8 cellular contexts compared by ENCODE assay signal in genomic region chr5:69093771-69094570, GRCh38. TPM values are rescaled to one million over a fixed set of nuclear protein-coding genes. Genes with fewer than 3 reads are reported as not detected.
A peak's percentile ranks its signal among the peaks of the same experiment; 100 is the strongest.
DNase-seq lines count a peak whose midpoint lies in the region; ATAC-seq and TF ChIP-seq lines count a peak whose summit lies in the region.

SLC30A5 (plus strand) TSS chr5:69094014; CDS start chr5:69094256, 242 bp downstream.

- H3K36me3 Mint-ChIP-seq in activated naive CD8-positive, alpha-beta T cell treated with anti-CD3 and anti-CD28 coated beads, Interleukin-2, amount 50 U/mL, for 24 hours (ENCODE audit: low read depth), result peaks cover 17% of the 10 kb centered on the region
- H3K36me3 Mint-ChIP-seq in type B pancreatic cell, result peaks cover 17% of the 10 kb centered on the region

- TF ChIP-seq CTCF in GM12865 (IDR thresholded peaks at IDR 0.05; ENCODE audit: insufficient read depth, low read depth, low read length, missing control alignments) (peak; percentile 88), type B pancreatic cell (conservative IDR thresholded peaks at IDR 0.05) (peak; percentile 94)

- H3K4me3 ChIP-seq in GM12865 (ENCODE audit: low read depth, low read length), result peak within 1 kb of the TSS; percentile 94
- H3K4me3 ChIP-seq in trophoblast cell (ENCODE audit: low read depth, low read length), result peak within 1 kb of the TSS; percentile 89

- H3K27me3 Mint-ChIP-seq in activated naive CD8-positive, alpha-beta T cell treated with anti-CD3 and anti-CD28 coated beads, Interleukin-2, amount 50 U/mL, for 24 hours, result no peaks in the 10 kb centered on the region
- H3K27me3 Mint-ChIP-seq in type B pancreatic cell, result no peaks in the 10 kb centered on the region

- H3K9me3 ChIP-seq in trophoblast cell (ENCODE audit: insufficient read depth, low read depth, low read length), result no peaks in the 10 kb centered on the region

- peak within 1 kb of the TSS; percentile 78 for H3K27ac ChIP-seq in trophoblast cell (ENCODE audit: low read depth, low read length)

- peak within 1 kb of the TSS; percentile 93 for H3K4me3 Mint-ChIP-seq in activated naive CD8-positive, alpha-beta T cell treated with anti-CD3 and anti-CD28 coated beads, Interleukin-2, amount 50 U/mL, for 24 hours
- peak within 1 kb of the TSS; percentile 94 for H3K4me3 Mint-ChIP-seq in type B pancreatic cell

- peak within 1 kb of the TSS; percentile 88 for H3K9ac ChIP-seq in trophoblast cell (ENCODE audit: low read length)

- ATAC-seq in HG02678 (IDR thresholded peaks at IDR 0.05; ENCODE audit: unreplicated experiment) (peak; percentile 99), Right ventricle myocardium superior (ENCODE audit: poor library complexity) (peak; percentile 99)
- ATAC-seq in activated naive CD8-positive, alpha-beta T cell treated with anti-CD3 and anti-CD28 coated beads, Interleukin-2, amount 50 U/mL, for 24 hours, result peak; percentile 99

- DNase-seq in GM12865 (ENCODE audit: low read depth), result peak; percentile 100
- peak; percentile 96 for DNase-seq in NCI-H128 (lab: John Stamatoyannopoulos, UW; ENCODE audit: unreplicated experiment)
- DNase-seq in SW 1271 (lab: John Stamatoyannopoulos, UW), result peak; percentile 99 to 100
- DNase-seq in activated naive CD8-positive, alpha-beta T cell treated with anti-CD3 and anti-CD28 coated beads, Interleukin-2, amount 50 U/mL, for 24 hours, result peak; percentile 97
- DNase-seq in Right ventricle myocardium superior, result peak; percentile 99
- DNase-seq in trophoblast cell, result peak; percentile 100
- DNase-seq in type B pancreatic cell (ENCODE audit: extremely low spot score, unreplicated experiment), result peak; percentile 98

- H3K27ac Mint-ChIP-seq in activated naive CD8-positive, alpha-beta T cell treated with anti-CD3 and anti-CD28 coated beads, Interleukin-2, amount 50 U/mL, for 24 hours, result peak within 1 kb of the TSS; percentile 93
- H3K27ac Mint-ChIP-seq in type B pancreatic cell, result peak within 1 kb of the TSS; percentile 98

- intact Hi-C loops in Right ventricle myocardium superior (cut with DNase I), result loop anchor here (2.0 kb wide), 1 partner anchor 73 kb away; the partner anchor contains the start of gene CCNB1

- H3K18ac ChIP-seq in trophoblast cell (ENCODE audit: low read length), result peak within 1 kb of the TSS; percentile 81

- H3K23ac ChIP-seq in trophoblast cell (ENCODE audit: low read length), result no peak within 1 kb of the TSS

- H4K12ac ChIP-seq in trophoblast cell (ENCODE audit: low read depth, low read length), result peak within 1 kb of the TSS; percentile 88

- peak within 1 kb of the TSS; percentile 95 for H3K14ac ChIP-seq in trophoblast cell (ENCODE audit: low read length)

- H4K8ac ChIP-seq in trophoblast cell (ENCODE audit: low read depth, low read length), result peak within 1 kb of the TSS; percentile 93

- H2BK12ac ChIP-seq in trophoblast cell (ENCODE audit: low read length), result no peak within 1 kb of the TSS

- H3K4ac ChIP-seq in trophoblast cell (ENCODE audit: low read depth, low read length), result peak within 1 kb of the TSS; percentile 85

- peak within 1 kb of the TSS; percentile 78 for H3K4me2 ChIP-seq in trophoblast cell (ENCODE audit: low read length)

- peaks cover 7% of the 10 kb centered on the region for H3K79me1 ChIP-seq in trophoblast cell (ENCODE audit: low read length)

- H3K9me3 Mint-ChIP-seq in activated naive CD8-positive, alpha-beta T cell treated with anti-CD3 and anti-CD28 coated beads, Interleukin-2, amount 50 U/mL, for 24 hours, result no peaks in the 10 kb centered on the region
- H3K9me3 Mint-ChIP-seq in type B pancreatic cell, result no peaks in the 10 kb centered on the region

- H2AK5ac ChIP-seq in trophoblast cell (ENCODE audit: low read length), result peak within 1 kb of the TSS; percentile 42

- H3K4me1 ChIP-seq in trophoblast cell (ENCODE audit: control insufficient read depth in 1 of 2, insufficient read depth in 2 of 2, low read length in 2 of 2), result peaks cover 2 to 3% of the 10 kb centered on the region in 2 experiments

- peaks cover 13% of the 10 kb centered on the region for H3K79me2 ChIP-seq in trophoblast cell (ENCODE audit: control insufficient read depth, insufficient read depth, low read length, poor library complexity)

- peak within 1 kb of the TSS; percentile 72 for H2AFZ ChIP-seq in trophoblast cell (ENCODE audit: insufficient read depth, low read length, poor library complexity)

- WGBS in trophoblast cell (ENCODE audit: extremely low coverage, insufficient coverage, insufficient read length), result no CpG with 5 or more reads among the region's 83 CpGs

- H3K27me3 ChIP-seq in trophoblast cell (ENCODE audit: insufficient read depth, low read length), result no peaks in the 10 kb centered on the region

- peaks cover 35% of the 10 kb centered on the region for H3K4me1 Mint-ChIP-seq in activated naive CD8-positive, alpha-beta T cell treated with anti-CD3 and anti-CD28 coated beads, Interleukin-2, amount 50 U/mL, for 24 hours
- H3K4me1 Mint-ChIP-seq in type B pancreatic cell (ENCODE audit: unreplicated experiment), result peaks cover 19% of the 10 kb centered on the region

- peak within 1 kb of the TSS; percentile 80 for H2BK5ac ChIP-seq in trophoblast cell (ENCODE audit: low read depth, low read length, poor library complexity)

- H3K36me3 ChIP-seq in trophoblast cell (ENCODE audit: control insufficient read depth in 1 of 2, insufficient read depth in 2 of 2, low read length in 2 of 2), result peaks cover 1 to 12% of the 10 kb centered on the region in 2 experiments

- H2BK120ac ChIP-seq in trophoblast cell (ENCODE audit: insufficient read depth, low read length, poor library complexity), result peak within 1 kb of the TSS; percentile 77

- peak within 1 kb of the TSS; percentile 73 for H4K91ac ChIP-seq in trophoblast cell (ENCODE audit: low read depth, low read length)

RNA-seq across cellular contexts. Expression of gene SLC30A5, which starts in this region (rescaled TPM):
- 28.9 TPM for total RNA-seq in Right ventricle myocardium superior
- polyA plus RNA-seq in trophoblast cell (2013), result 47.1 and 54.6 TPM in 2 replicates
- 57.7 and 57.9 TPM in 2 replicates for total RNA-seq in type B pancreatic cell (ENCODE audit: low replicate concordance)

Comparison
In these comparisons a context has a peak if more than half of its experiments do, and no peak if none do; other contexts are left out.
1. Peak in every context shown above with its lines: DNase-seq, ATAC-seq, H3K4me3 ChIP-seq and H3K27ac ChIP-seq.